Comparison of ENCODE assay signal across 8 cellular contexts in the genomic region with DNA sequence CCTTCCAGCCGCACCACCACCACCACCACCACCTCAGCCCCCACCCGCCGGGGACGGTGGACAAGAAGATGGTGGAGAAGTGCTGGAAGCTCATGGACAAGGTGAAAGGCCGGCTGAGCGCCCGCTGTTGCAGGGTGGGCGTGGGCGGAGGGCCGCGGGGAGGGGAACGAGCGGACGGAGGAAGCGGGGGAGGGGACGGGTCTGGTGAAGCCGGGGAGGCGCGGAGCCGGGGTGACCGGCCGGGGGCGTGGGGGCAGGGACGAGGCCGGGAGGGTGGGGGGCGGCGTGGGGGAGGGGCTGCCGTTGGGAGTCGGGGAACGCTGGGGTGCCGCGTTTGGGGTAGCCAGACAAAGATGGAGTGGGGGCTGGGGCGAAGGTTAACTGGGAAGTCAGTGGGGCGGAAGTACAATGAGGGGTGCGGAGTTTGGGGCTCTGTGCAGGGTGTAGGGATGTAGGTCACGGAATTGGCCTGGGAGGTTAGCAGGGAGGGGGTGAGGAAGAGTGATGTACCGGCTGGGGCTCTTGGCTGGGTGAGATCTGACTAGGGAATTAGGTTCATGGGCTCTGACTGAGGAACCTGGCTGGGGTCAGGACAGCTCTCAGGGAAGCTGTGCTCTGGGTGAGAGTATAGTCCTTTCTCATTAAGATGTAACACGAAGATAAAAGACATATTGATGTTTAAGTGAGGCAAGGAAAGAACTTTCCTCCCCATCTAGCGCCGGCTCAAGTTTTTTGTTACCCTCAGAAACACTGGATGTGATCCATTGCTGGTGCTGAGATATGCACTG. TPM values are rescaled to one million over a fixed set of nuclear protein-coding genes. Genes with fewer than 3 reads are reported as not detected.
DNase-seq lines count a peak whose midpoint lies in the region; ATAC-seq, FAIRE-seq and TF ChIP-seq lines count a peak whose summit lies in the region.

No MANE protein-coding gene starts in this region.

- no peak for TF ChIP-seq CTCF in PC-9 (conservative IDR thresholded peaks at IDR 0.05)
- no peak for TF ChIP-seq CTCF in type B pancreatic cell (conservative IDR thresholded peaks at IDR 0.05)

- intact Hi-C loops in PC-9 (cut with micrococcal nuclease; ENCODE audit: unreplicated experiment) (loop anchor here (5.0 kb wide), 3 partner anchors 76 to 266 kb away; partner anchors contain the start of gene MCAM), cardiac septum (cut with DNase I) (loop anchor here (5.0 kb wide), 3 partner anchors 56 to 111 kb away; partner anchors contain the start of gene MCAM), posterior cingulate gyrus (cut with DNase I) (loop anchor here (2.0 kb wide), 1 partner anchor 116 kb away; no protein-coding TSS in a partner anchor)

- H3K9me3 Mint-ChIP-seq in type B pancreatic cell: no peaks in the 10 kb centered on the region

- H3K4me1 Mint-ChIP-seq in type B pancreatic cell (ENCODE audit: unreplicated experiment): peaks cover 13% of the 10 kb centered on the region

- peak overlapping the region; percentile 97 for H3K27ac Mint-ChIP-seq in type B pancreatic cell

- no peak for DNase-seq in GM12891 (ENCODE audit: insufficient read length, low spot score)
- peak; percentile 10 to 46 for DNase-seq in PC-9
- DNase-seq in activated naive CD4-positive, alpha-beta T cell treated with anti-CD3 and anti-CD28 coated beads, Interleukin-2, amount 50 U/mL, for 16 hours: peak; percentile 54
- peak; percentile 84 for DNase-seq in cardiac septum (ENCODE audit: low spot score)
- DNase-seq in posterior cingulate gyrus: peak in 7 of 10 donors; percentile 23 to 87 (median 36)
- DNase-seq in type B pancreatic cell (ENCODE audit: extremely low spot score, unreplicated experiment): peak; percentile 78
- DNase-seq in NCI-H774 (lab: John Stamatoyannopoulos, UW): no peak

- H3K4me3 ChIP-seq in PC-9: peak overlapping the region; percentile 90

- H3K79me2 ChIP-seq in PC-9 (ENCODE audit: low read depth): peaks cover 53% of the 10 kb centered on the region

- H3K27ac ChIP-seq in PC-9: peak overlapping the region; percentile 57

- H3K4me2 ChIP-seq in PC-9: peak overlapping the region; percentile 91

- no peaks in the 10 kb centered on the region for H3K9me2 ChIP-seq in PC-9 (ENCODE audit: insufficient read depth)

- H3F3A ChIP-seq in PC-9 (ENCODE audit: insufficient read depth, low read depth): peaks cover 17% of the 10 kb centered on the region

- no peaks in the 10 kb centered on the region for H3K27me3 ChIP-seq in PC-9 (ENCODE audit: insufficient read depth, low read depth)

- H4K20me1 ChIP-seq in PC-9 (ENCODE audit: insufficient read depth): peaks cover 4% of the 10 kb centered on the region

- no peaks in the 10 kb centered on the region for H3K36me3 ChIP-seq in PC-9 (ENCODE audit: low read depth)

- H3K27me3 Mint-ChIP-seq in type B pancreatic cell: no peaks in the 10 kb centered on the region

- CTCF ChIA-PET in PC-9 (lab: Charles Lee): interaction anchor here (0.6 to 1.1 kb wide), 8 partner anchors 10 to 269 kb away, joined by 3 to 15 read pairs (median 9); no protein-coding TSS in a partner anchor

- H3K9me3 ChIP-seq in PC-9 (ENCODE audit: insufficient read depth, low read depth): no peaks in the 10 kb centered on the region

- no peak for TF ChIP-seq POLR2A in GM12891 (IDR thresholded peaks at IDR 0.05; ENCODE audit: low read depth, low read length)

- H3K4me1 ChIP-seq in PC-9 (replicated peaks; ENCODE audit: insufficient read depth): peaks cover 26% of the 10 kb centered on the region

- ATAC-seq in HG02759 (IDR thresholded peaks at IDR 0.05; ENCODE audit: unreplicated experiment): peak; percentile 33

- H3K36me3 Mint-ChIP-seq in type B pancreatic cell: no peaks in the 10 kb centered on the region

- POLR2A ChIA-PET in PC-9 (lab: Charles Lee; ENCODE audit: unreplicated experiment): interaction anchor here (0.6 to 1.1 kb wide), 6 partner anchors 16 to 164 kb away, joined by 4 to 21 read pairs (median 6); no protein-coding TSS in a partner anchor

- peak overlapping the region; percentile 99 for H3K4me3 Mint-ChIP-seq in type B pancreatic cell

- BruUV-seq in PC-9 (replicated peaks; lab: Mats Ljungman, UMichigan): no TSS peak

- FAIRE-seq in GM12891 (lab: Jason Lieb, UNC): peak; percentile 86

- peak overlapping the region; percentile 96 for H2AFZ ChIP-seq in PC-9

TF ChIP-seq in GM12891, 5 proteins besides CTCF, POLR2A, EP300 and RAD21:
- peak; percentile 36 for TF ChIP-seq SPI1 (IDR thresholded peaks at IDR 0.05; ENCODE audit: low read depth, low read length)
- TF ChIP-seq POU2F2 (IDR thresholded peaks at IDR 0.05; ENCODE audit: low read depth, low read length): no peak
- 0 out of 2 replicates have a peak, but pooled peaks have one; percentile 6 for TF ChIP-seq TAF1 (IDR thresholded peaks at IDR 0.05; ENCODE audit: low read depth, low read length)

RNA-seq across cellular contexts. Expression of gene CBL, which starts 0.6 kb away (rescaled TPM):
- 4.4 TPM for polyA plus RNA-seq in GM12891 (2012; ENCODE audit: low read depth, missing spikeins)
- 26.3 and 32.9 TPM in 2 replicates for total RNA-seq in PC-9 (2021)
- total RNA-seq in cardiac septum: 13.4 TPM
- total RNA-seq in type B pancreatic cell (ENCODE audit: low replicate concordance): 14.4 and 21.1 TPM in 2 replicates

RNA-seq across cellular contexts. Expression of gene NHERF4, which starts 21.4 kb away (rescaled TPM):
- polyA plus RNA-seq in GM12891 (2012; ENCODE audit: low read depth, missing spikeins): not detected
- total RNA-seq in PC-9 (2021): 0.73 TPM in 1 of 2 replicates, not detected in the other
- not detected for total RNA-seq in cardiac septum
- total RNA-seq in type B pancreatic cell (ENCODE audit: low replicate concordance): 2.3 and 7.0 TPM in 2 replicates

RNA-seq across cellular contexts. Expression of gene NLRX1, which starts 38.2 kb away (rescaled TPM):
- polyA plus RNA-seq in GM12891 (2012; ENCODE audit: low read depth, missing spikeins): 8.2 TPM
- total RNA-seq in PC-9 (2021) (18.4 and 22.5 TPM in 2 replicates), cardiac septum (25.4 TPM), type B pancreatic cell (ENCODE audit: low replicate concordance) (8.7 and 11.5 TPM in 2 replicates)

RNA-seq across cellular contexts. Expression of gene ABCG4, which starts 57.9 kb away (rescaled TPM):
- not detected for polyA plus RNA-seq in GM12891 (2012; ENCODE audit: low read depth, missing spikeins)
- total RNA-seq in PC-9 (2021) (0.11 TPM in 1 of 2 replicates, not detected in the other), cardiac septum (1.0 TPM), type B pancreatic cell (ENCODE audit: low replicate concordance) (1.3 TPM in 1 of 2 replicates, not detected in the other)

Comparison
In these comparisons a context has a peak if more than half of its experiments do, and no peak if none do; other contexts are left out.
1. DNase-seq: peak in PC-9 (2 of 2), activated naive CD4-positive, alpha-beta T cell treated with anti-CD3 and anti-CD28 coated beads, Interleukin-2, amount 50 U/mL, for 16 hours (single experiment), cardiac septum (single experiment), posterior cingulate gyrus (7 of 10) and type B pancreatic cell (single experiment); none in GM12891 (single experiment) and NCI-H774 (single experiment).